1 cellular context compared by ENCODE assay signal in the genomic region with DNA sequence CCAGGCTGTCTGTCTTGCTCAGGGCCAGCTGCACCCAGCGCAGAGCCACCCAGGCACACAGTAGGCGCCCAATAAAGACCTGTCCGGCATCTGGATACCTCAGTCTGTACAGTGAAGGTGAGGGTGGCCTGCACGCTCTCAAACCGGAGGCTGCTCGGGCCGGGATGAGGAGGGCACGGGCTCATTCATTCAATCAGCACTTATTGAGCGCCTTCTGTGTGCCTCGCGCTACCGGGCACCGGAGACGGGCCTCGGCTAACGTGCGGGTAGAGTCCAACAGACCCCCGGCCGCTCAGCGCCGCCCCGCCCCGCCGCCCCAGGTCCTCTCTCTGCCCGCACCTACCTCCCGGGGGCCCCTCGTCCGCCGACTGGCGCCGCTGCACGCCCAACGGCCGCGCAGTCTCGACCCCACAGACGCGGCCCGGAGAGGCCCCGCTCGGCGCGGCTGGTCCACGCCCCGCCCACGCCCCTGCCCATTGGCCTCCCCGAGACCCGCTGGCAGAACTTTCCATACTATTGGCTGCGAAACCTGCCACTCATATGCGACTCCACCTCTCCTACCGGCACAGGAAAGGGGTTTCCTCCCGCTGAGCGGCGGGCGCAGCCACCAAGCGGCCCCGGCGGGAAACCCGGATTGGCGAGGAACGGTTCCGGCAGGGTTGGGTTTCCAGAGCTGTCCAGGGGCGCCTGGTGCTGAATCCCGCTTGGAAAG.
TF ChIP-seq lines count a peak whose summit lies in the region.

TSS of gene SLC39A3 (minus strand) at position 416 of the 712 bp plus-strand sequence. CDS start 2,760 bp downstream, outside the sequence.

TF ChIP-seq in K562, 482 proteins besides CTCF, POLR2A, EP300 and RAD21 (continued from another document and continues in another):
- TF ChIP-seq HNRNPLL (IDR thresholded peaks at IDR 0.05; ENCODE audit: low read depth, low read length, poor library complexity, severe bottlenecking) (peak; percentile 46), NCOA1 (IDR thresholded peaks at IDR 0.05; ENCODE audit: low read depth) (peak; percentile 100), NR4A1 (CRISPR knock-in tag; IDR thresholded peaks at IDR 0.05) (peak; percentile 72; the same call in 1 of the 2 replicates), NR4A1 (tag; IDR thresholded peaks at IDR 0.05) (0 out of 2 replicates have a peak, but pooled peaks have one; percentile 47), SIX5 (IDR thresholded peaks at IDR 0.05; ENCODE audit: borderline replicate concordance in 1 of 2, insufficient read depth in 1 of 2, low read depth in 1 of 2, low read length in 2 of 2) (peak; percentile 60; a peak in 3 of 4 replicates), SNRNP70 (optimal IDR thresholded peaks at IDR 0.05; ENCODE audit: low read depth, low read length) (no peak), FOXJ2 (tag; IDR thresholded peaks at IDR 0.05) (no peak), ZFP30 (CRISPR knock-in tag; IDR thresholded peaks at IDR 0.05; ENCODE audit: borderline replicate concordance) (no peak), ZNF764 (CRISPR knock-in tag; IDR thresholded peaks at IDR 0.05; ENCODE audit: low read depth) (no peak), U2AF2 (optimal IDR thresholded peaks at IDR 0.05; ENCODE audit: low read depth, low read length) (no peak), TAF15 (IDR thresholded peaks at IDR 0.05; ENCODE audit: low read depth, low read length) (no peak), TEAD2 (tag; IDR thresholded peaks at IDR 0.05) (no peak), MCM3 (IDR thresholded peaks at IDR 0.05) (no peak), ZNF384 (IDR thresholded peaks at IDR 0.05; ENCODE audit: low read depth, low read length) (peak; percentile 47), SMAD3 (CRISPR knock-in tag; conservative IDR thresholded peaks at IDR 0.05) (no peak; the same call in 1 of the 2 replicates), SETDB1 (IDR thresholded peaks at IDR 0.05; ENCODE audit: low read length) (peak; percentile 46), HMBOX1 (IDR thresholded peaks at IDR 0.05) (no peak), SOX6 (IDR thresholded peaks at IDR 0.05) (peak; percentile 61; the same call in 1 of the 2 replicates), HNRNPL (IDR thresholded peaks at IDR 0.05; ENCODE audit: low read depth, low read length) (no peak), ZC3H11A (IDR thresholded peaks at IDR 0.05; ENCODE audit: low read depth, low read length) (peak; percentile 86; the same call in 1 of the 2 replicates), RFX1 (IDR thresholded peaks at IDR 0.05) (no peak), PHTF2 (CRISPR knock-in tag; IDR thresholded peaks at IDR 0.05) (no peak), SRSF9 (IDR thresholded peaks at IDR 0.05; ENCODE audit: borderline replicate concordance, low read depth, low read length) (no peak), FIP1L1 (IDR thresholded peaks at IDR 0.05; ENCODE audit: low read depth, low read length, poor library complexity, severe bottlenecking) (peak; percentile 70), HNRNPH1 (optimal IDR thresholded peaks at IDR 0.05; ENCODE audit: low read depth, low read length) (no peak), POLR2H (tag; IDR thresholded peaks at IDR 0.05; ENCODE audit: low read depth) (no peak), BRF2 (IDR thresholded peaks at IDR 0.05; ENCODE audit: borderline replicate concordance, insufficient read depth, insufficient read length) (no peak), ZNF124 (CRISPR knock-in tag; IDR thresholded peaks at IDR 0.05) (0 out of 2 replicates have a peak, but pooled peaks have one; percentile 55), NFE2 (IDR thresholded peaks at IDR 0.05; ENCODE audit: low read depth) (no peak), SRSF7 (optimal IDR thresholded peaks at IDR 0.05; ENCODE audit: low read depth, low read length) (no peak), SP2 (IDR thresholded peaks at IDR 0.05; ENCODE audit: extremely low read depth, low read depth, low read length, poor library complexity, severe bottlenecking) (peak; percentile 87), BACH1 (tag; IDR thresholded peaks at IDR 0.05) (no peak), RFX7 (CRISPR knock-in tag; IDR thresholded peaks at IDR 0.05) (no peak), NR1H2 (CRISPR knock-in tag; IDR thresholded peaks at IDR 0.05) (peak; percentile 81; the same call in 1 of the 2 replicates)
- TF ChIP-seq, protein P1, sequence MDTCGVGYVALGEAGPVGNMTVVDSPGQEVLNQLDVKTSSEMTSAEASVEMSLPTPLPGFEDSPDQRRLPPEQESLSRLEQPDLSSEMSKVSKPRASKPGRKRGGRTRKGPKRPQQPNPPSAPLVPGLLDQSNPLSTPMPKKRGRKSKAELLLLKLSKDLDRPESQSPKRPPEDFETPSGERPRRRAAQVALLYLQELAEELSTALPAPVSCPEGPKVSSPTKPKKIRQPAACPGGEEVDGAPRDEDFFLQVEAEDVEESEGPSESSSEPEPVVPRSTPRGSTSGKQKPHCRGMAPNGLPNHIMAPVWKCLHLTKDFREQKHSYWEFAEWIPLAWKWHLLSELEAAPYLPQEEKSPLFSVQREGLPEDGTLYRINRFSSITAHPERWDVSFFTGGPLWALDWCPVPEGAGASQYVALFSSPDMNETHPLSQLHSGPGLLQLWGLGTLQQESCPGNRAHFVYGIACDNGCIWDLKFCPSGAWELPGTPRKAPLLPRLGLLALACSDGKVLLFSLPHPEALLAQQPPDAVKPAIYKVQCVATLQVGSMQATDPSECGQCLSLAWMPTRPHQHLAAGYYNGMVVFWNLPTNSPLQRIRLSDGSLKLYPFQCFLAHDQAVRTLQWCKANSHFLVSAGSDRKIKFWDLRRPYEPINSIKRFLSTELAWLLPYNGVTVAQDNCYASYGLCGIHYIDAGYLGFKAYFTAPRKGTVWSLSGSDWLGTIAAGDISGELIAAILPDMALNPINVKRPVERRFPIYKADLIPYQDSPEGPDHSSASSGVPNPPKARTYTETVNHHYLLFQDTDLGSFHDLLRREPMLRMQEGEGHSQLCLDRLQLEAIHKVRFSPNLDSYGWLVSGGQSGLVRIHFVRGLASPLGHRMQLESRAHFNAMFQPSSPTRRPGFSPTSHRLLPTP (IDR thresholded peaks at IDR 0.05; ENCODE audit: borderline replicate concordance, extremely low read depth, insufficient read length), result no peak
- TF ChIP-seq, protein P2, sequence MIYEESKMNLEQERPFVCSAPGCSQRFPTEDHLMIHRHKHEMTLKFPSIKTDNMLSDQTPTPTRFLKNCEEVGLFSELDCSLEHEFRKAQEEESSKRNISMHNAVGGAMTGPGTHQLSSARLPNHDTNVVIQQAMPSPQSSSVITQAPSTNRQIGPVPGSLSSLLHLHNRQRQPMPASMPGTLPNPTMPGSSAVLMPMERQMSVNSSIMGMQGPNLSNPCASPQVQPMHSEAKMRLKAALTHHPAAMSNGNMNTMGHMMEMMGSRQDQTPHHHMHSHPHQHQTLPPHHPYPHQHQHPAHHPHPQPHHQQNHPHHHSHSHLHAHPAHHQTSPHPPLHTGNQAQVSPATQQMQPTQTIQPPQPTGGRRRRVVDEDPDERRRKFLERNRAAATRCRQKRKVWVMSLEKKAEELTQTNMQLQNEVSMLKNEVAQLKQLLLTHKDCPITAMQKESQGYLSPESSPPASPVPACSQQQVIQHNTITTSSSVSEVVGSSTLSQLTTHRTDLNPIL (CRISPR knock-in tag; IDR thresholded peaks at IDR 0.05), result no peak
- TF ChIP-seq, protein P3, sequence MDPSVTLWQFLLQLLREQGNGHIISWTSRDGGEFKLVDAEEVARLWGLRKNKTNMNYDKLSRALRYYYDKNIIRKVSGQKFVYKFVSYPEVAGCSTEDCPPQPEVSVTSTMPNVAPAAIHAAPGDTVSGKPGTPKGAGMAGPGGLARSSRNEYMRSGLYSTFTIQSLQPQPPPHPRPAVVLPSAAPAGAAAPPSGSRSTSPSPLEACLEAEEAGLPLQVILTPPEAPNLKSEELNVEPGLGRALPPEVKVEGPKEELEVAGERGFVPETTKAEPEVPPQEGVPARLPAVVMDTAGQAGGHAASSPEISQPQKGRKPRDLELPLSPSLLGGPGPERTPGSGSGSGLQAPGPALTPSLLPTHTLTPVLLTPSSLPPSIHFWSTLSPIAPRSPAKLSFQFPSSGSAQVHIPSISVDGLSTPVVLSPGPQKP (CRISPR knock-in tag; IDR thresholded peaks at IDR 0.05), result no peak
- TF ChIP-seq, protein P4, sequence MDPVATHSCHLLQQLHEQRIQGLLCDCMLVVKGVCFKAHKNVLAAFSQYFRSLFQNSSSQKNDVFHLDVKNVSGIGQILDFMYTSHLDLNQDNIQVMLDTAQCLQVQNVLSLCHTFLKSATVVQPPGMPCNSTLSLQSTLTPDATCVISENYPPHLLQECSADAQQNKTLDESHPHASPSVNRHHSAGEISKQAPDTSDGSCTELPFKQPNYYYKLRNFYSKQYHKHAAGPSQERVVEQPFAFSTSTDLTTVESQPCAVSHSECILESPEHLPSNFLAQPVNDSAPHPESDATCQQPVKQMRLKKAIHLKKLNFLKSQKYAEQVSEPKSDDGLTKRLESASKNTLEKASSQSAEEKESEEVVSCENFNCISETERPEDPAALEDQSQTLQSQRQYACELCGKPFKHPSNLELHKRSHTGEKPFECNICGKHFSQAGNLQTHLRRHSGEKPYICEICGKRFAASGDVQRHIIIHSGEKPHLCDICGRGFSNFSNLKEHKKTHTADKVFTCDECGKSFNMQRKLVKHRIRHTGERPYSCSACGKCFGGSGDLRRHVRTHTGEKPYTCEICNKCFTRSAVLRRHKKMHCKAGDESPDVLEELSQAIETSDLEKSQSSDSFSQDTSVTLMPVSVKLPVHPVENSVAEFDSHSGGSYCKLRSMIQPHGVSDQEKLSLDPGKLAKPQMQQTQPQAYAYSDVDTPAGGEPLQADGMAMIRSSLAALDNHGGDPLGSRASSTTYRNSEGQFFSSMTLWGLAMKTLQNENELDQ (CRISPR knock-in tag; IDR thresholded peaks at IDR 0.05; ENCODE audit: borderline replicate concordance), result peak; percentile 95
- TF ChIP-seq, protein P5, sequence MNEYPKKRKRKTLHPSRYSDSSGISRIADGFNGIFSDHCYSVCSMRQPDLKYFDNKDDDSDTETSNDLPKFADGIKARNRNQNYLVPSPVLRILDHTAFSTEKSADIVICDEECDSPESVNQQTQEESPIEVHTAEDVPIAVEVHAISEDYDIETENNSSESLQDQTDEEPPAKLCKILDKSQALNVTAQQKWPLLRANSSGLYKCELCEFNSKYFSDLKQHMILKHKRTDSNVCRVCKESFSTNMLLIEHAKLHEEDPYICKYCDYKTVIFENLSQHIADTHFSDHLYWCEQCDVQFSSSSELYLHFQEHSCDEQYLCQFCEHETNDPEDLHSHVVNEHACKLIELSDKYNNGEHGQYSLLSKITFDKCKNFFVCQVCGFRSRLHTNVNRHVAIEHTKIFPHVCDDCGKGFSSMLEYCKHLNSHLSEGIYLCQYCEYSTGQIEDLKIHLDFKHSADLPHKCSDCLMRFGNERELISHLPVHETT (CRISPR knock-in tag; conservative IDR thresholded peaks at IDR 0.05 in 1 of 2, IDR thresholded peaks at IDR 0.05 in 1 of 2), result peak in 1 of 2 experiments; percentile 94; a peak in 2 of 4 replicates
- TF ChIP-seq, protein P6, sequence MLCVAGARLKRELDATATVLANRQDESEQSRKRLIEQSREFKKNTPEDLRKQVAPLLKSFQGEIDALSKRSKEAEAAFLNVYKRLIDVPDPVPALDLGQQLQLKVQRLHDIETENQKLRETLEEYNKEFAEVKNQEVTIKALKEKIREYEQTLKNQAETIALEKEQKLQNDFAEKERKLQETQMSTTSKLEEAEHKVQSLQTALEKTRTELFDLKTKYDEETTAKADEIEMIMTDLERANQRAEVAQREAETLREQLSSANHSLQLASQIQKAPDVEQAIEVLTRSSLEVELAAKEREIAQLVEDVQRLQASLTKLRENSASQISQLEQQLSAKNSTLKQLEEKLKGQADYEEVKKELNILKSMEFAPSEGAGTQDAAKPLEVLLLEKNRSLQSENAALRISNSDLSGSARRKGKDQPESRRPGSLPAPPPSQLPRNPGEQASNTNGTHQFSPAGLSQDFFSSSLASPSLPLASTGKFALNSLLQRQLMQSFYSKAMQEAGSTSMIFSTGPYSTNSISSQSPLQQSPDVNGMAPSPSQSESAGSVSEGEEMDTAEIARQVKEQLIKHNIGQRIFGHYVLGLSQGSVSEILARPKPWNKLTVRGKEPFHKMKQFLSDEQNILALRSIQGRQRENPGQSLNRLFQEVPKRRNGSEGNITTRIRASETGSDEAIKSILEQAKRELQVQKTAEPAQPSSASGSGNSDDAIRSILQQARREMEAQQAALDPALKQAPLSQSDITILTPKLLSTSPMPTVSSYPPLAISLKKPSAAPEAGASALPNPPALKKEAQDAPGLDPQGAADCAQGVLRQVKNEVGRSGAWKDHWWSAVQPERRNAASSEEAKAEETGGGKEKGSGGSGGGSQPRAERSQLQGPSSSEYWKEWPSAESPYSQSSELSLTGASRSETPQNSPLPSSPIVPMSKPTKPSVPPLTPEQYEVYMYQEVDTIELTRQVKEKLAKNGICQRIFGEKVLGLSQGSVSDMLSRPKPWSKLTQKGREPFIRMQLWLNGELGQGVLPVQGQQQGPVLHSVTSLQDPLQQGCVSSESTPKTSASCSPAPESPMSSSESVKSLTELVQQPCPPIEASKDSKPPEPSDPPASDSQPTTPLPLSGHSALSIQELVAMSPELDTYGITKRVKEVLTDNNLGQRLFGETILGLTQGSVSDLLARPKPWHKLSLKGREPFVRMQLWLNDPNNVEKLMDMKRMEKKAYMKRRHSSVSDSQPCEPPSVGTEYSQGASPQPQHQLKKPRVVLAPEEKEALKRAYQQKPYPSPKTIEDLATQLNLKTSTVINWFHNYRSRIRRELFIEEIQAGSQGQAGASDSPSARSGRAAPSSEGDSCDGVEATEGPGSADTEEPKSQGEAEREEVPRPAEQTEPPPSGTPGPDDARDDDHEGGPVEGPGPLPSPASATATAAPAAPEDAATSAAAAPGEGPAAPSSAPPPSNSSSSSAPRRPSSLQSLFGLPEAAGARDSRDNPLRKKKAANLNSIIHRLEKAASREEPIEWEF (CRISPR knock-in tag; IDR thresholded peaks at IDR 0.05), result no peak
